ENCODE assay signal across 8 cellular contexts in genomic region chr9:70204743-70205142, GRCh38. TPM values are rescaled to one million over a fixed set of nuclear protein-coding genes. Genes with fewer than 3 reads are reported as not detected.
DNase-seq lines count a peak whose midpoint lies in the region; ATAC-seq, FAIRE-seq and TF ChIP-seq lines count a peak whose summit lies in the region.
"Not testable (repeated sequence)": the region's sequence is repeated elsewhere in the genome, so short reads cannot be mapped to it uniquely, and the experiment has no call there.

No MANE protein-coding gene starts in this region.

- POLR2A ChIA-PET in H1 (lab: Charles Lee; ENCODE audit: partially characterized antibody): interaction anchor here (1.0 to 1.2 kb wide), 2 partner anchors 8 to 17 kb away, joined by 3 read pairs; no protein-coding TSS in a partner anchor

- H3K27ac ChIP-seq in VCaP: peak overlapping the region; percentile 64
- H3K27ac ChIP-seq in H1 (ENCODE audit: low read depth, low read length): not testable (repeated sequence)
- H3K27ac ChIP-seq in foreskin keratinocyte: peak overlapping the region; percentile 50
- H3K27ac ChIP-seq in thyroid gland: peak overlapping the region; percentile 77 to 82 (median 80)

- not testable (repeated sequence) for H4K20me1 ChIP-seq in H1 (replicated peaks in 1 of 2; ENCODE audit: control insufficient read depth in 1 of 2, insufficient read depth in 2 of 2, low read length in 2 of 2)

- TF ChIP-seq CTCF in VCaP (conservative IDR thresholded peaks at IDR 0.05); H1 (IDR thresholded peaks at IDR 0.05; ENCODE audit: control extremely low read depth in 1 of 3, insufficient read depth in 1 of 3, low read depth in 1 of 3, low read length in 3 of 3); foreskin keratinocyte (conservative IDR thresholded peaks at IDR 0.05); neural crest cell (conservative IDR thresholded peaks at IDR 0.05); thyroid gland (IDR thresholded peaks at IDR 0.05): not testable (repeated sequence)

- H4K5ac ChIP-seq in H1 (ENCODE audit: insufficient read length, low read depth, low read length): not testable (repeated sequence)

- not testable (repeated sequence) for H3K4ac ChIP-seq in H1 (replicated peaks; ENCODE audit: insufficient read length, low read depth, low read length)

- H3K27ac Mint-ChIP-seq in neural crest cell (ENCODE audit: unreplicated experiment): peak overlapping the region; percentile 29

- not testable (repeated sequence) for H4K8ac ChIP-seq in H1 (ENCODE audit: extremely low read depth, insufficient read depth, low read length)

- not testable (repeated sequence) for H2BK5ac ChIP-seq in H1 (ENCODE audit: low read depth, low read length)

- not testable (repeated sequence) for TF ChIP-seq POLR2A in H1 (IDR thresholded peaks at IDR 0.05; ENCODE audit: control extremely low read depth in 1 of 2, low read depth in 2 of 2, low read length in 2 of 2); thyroid gland (IDR thresholded peaks at IDR 0.05)

- CTCF ChIA-PET in H1 (lab: Charles Lee; ENCODE audit: partially characterized antibody): interaction anchor here (0.6 to 1.5 kb wide), 2 partner anchors 94 to 1019 kb away, joined by 3 to 5 read pairs; no protein-coding TSS in a partner anchor

- TF ChIP-seq EP300 in H1 (IDR thresholded peaks at IDR 0.05; ENCODE audit: borderline replicate concordance in 1 of 2, low read depth in 2 of 2, low read length in 2 of 2): not testable (repeated sequence)

- not testable (repeated sequence) for H3K27me3 ChIP-seq in H1 (replicated peaks in 1 of 4; ENCODE audit: control insufficient read depth in 3 of 4, extremely low read depth in 1 of 4, insufficient read depth in 3 of 4, low read length in 3 of 4); foreskin keratinocyte; thyroid gland

- H3K9me3 Mint-ChIP-seq in neural crest cell: not testable (repeated sequence)

- H3K4me3 ChIP-seq in H1 (ENCODE audit: extremely low read depth in 1 of 4, insufficient read depth in 2 of 4, low read depth in 3 of 4, low read length in 4 of 4): peak overlapping the region in 1 of 4 experiments; percentile 31; a peak in 1 of 8 replicates
- H3K4me3 ChIP-seq in thyroid gland (replicated peaks in 1 of 3): not testable (repeated sequence)

- peak overlapping the region; percentile 75 for H3K4me3 Mint-ChIP-seq in neural crest cell

- H3K9me3 ChIP-seq in H1 (ENCODE audit: insufficient read depth in 2 of 2, low read depth in 1 of 2, low read length in 1 of 2); thyroid gland: not testable (repeated sequence)

- not testable (repeated sequence) for FAIRE-seq in H1 (lab: Jason Lieb, UNC)

- WGBS in H1 (ENCODE audit: extremely low coverage in 1 of 2, insufficient coverage in 1 of 2, insufficient read length in 1 of 2, insufficient replicate concordance in 2 of 2, low coverage in 1 of 2, low lambda C conversion rate in 2 of 2, missing lambda C conversion rate in 1 of 2), 2 experiments: 71% methylated on average over 16 of the region's 16 CpGs; no CpG with 5 or more reads in 1 of the 2 experiments
- 93% methylated on average over 16 of the region's 16 CpGs for WGBS in thyroid gland, 2 donors

- not testable (repeated sequence) for H3K36me3 Mint-ChIP-seq in neural crest cell (ENCODE audit: low read depth)

- not testable (repeated sequence) for TF ChIP-seq RAD21 in H1 (IDR thresholded peaks at IDR 0.05 in 1 of 2, conservative IDR thresholded peaks at IDR 0.05 in 1 of 2; ENCODE audit: low read depth in 2 of 2, low read length in 2 of 2)

- not testable (repeated sequence) for H3K27me3 Mint-ChIP-seq in neural crest cell (ENCODE audit: low read depth)

- H3K9ac ChIP-seq in H1 (replicated peaks in 1 of 4; ENCODE audit: extremely low read depth in 1 of 4, low read depth in 3 of 4, low read length in 3 of 4): peak overlapping the region in 2 of 4 experiments; percentile 30 to 44; a peak in 3 of 7 replicates

- H3K36me3 ChIP-seq in H1 (ENCODE audit: control insufficient read depth in 2 of 4, insufficient read depth in 4 of 4, low read length in 3 of 4); thyroid gland: not testable (repeated sequence)

- H2BK20ac ChIP-seq in H1 (ENCODE audit: low read length): not testable (repeated sequence)

- H3K4me1 ChIP-seq in H1 (replicated peaks in 1 of 4; ENCODE audit: control insufficient read depth in 3 of 4, insufficient read depth in 4 of 4, low read length in 3 of 4): not testable (repeated sequence)
- H3K4me1 ChIP-seq in foreskin keratinocyte (peaks cover 13% of the 10 kb centered on the region), thyroid gland (peaks cover 14 to 17% of the 10 kb centered on the region in 2 donors)

- not testable (repeated sequence) for H2AK5ac ChIP-seq in H1 (ENCODE audit: low read depth, low read length)

- not testable (repeated sequence) for H3K79me1 ChIP-seq in H1 (ENCODE audit: low read depth, low read length)

- H4K91ac ChIP-seq in H1 (replicated peaks; ENCODE audit: insufficient read length, low read length): not testable (repeated sequence)

- not testable (repeated sequence) for H3K56ac ChIP-seq in H1 (replicated peaks; ENCODE audit: insufficient read length, low read depth, low read length)

- not testable (repeated sequence) for H3K18ac ChIP-seq in H1 (ENCODE audit: extremely low read depth, low read length)

- not testable (repeated sequence) for H3K79me2 ChIP-seq in H1 (ENCODE audit: control insufficient read depth in 1 of 2, insufficient read depth in 2 of 2, low read length in 2 of 2)

- H2BK120ac ChIP-seq in H1 (replicated peaks; ENCODE audit: low read depth, low read length): not testable (repeated sequence)

- not testable (repeated sequence) for H3K14ac ChIP-seq in H1 (ENCODE audit: insufficient read length)

- not testable (repeated sequence) for H3K4me1 Mint-ChIP-seq in neural crest cell

- H3K23me2 ChIP-seq in H1 (ENCODE audit: low read depth, low read length): not testable (repeated sequence)

- intact Hi-C loops in thyroid gland (cut with DNase I): not testable (repeated sequence)

- not testable (repeated sequence) for H3K23ac ChIP-seq in H1 (ENCODE audit: insufficient read length)

- not testable (repeated sequence) for H2BK15ac ChIP-seq in H1 (ENCODE audit: low read length)

- DNase-seq in DMS53 (lab: John Stamatoyannopoulos, UW) (peak; percentile 48), HT-29 (ENCODE audit: low spot score) (peak; percentile 21), NCI-H2171 treated with DMSO at 0.1 percent for 48 hours (lab: John Stamatoyannopoulos, UW) (peak; percentile 63), H1 (ENCODE audit: low read depth in 1 of 2, low spot score in 2 of 2) (peak in 1 of 2 experiments; percentile 60), foreskin keratinocyte (peak in 1 of 2 donors; percentile 71)
- not testable (repeated sequence) for DNase-seq in neural crest cell (ENCODE audit: low read depth, low spot score); thyroid gland

- not testable (repeated sequence) for H2AFZ ChIP-seq in H1 (ENCODE audit: low read length)

- not testable (repeated sequence) for H2BK12ac ChIP-seq in H1 (ENCODE audit: low read depth, low read length)

- ATAC-seq in foreskin keratinocyte: peak; percentile 65

- peak overlapping the region; percentile 28 to 59; a peak in 3 of 4 replicates for H3K4me2 ChIP-seq in H1 (ENCODE audit: insufficient read depth in 1 of 2, low read depth in 2 of 2, low read length in 2 of 2)

RNA-seq across cellular contexts. Expression of gene SMC5, which starts 54.0 kb away (rescaled TPM):
- 9.7 and 10.8 TPM in 2 replicates for total RNA-seq in HT-29 (2014; rRNA removed; shearing (Covaris generic))
- 22.5 and 22.6 TPM in 2 replicates for total RNA-seq in H1 (2021; fragmentation: NEBNext Ultra II Directional; extraction: Animal tissue kit (Norgen Biotek cat#: 25700))
- 3.8 and 4.5 TPM in 2 replicates for polyA plus RNA-seq in H1 (2011; rRNA removed)
- 8.3 TPM for polyA plus RNA-seq in H1 (2011; cell fraction: cytosol; rRNA removed)
- 4.8 TPM for polyA plus RNA-seq in H1 (2011; cell fraction: nucleus; rRNA removed)
- polyA plus RNA-seq in H1 (2012, experiment 1 of 2): 6.3 to 16.5 TPM (median 7.3 TPM) in 4 replicates
- 0.50 TPM for polyA plus RNA-seq in H1 (2012, experiment 2 of 2)
- polyA plus RNA-seq in H1 (2013, experiment 1 of 2): 17.1 TPM
- 15.6 TPM for polyA plus RNA-seq in H1 (2013, experiment 2 of 2)
- 5.3 and 8.9 TPM in 2 replicates for polyA minus RNA-seq in H1 (2011; rRNA and poly(A)+ RNA removed)
- polyA minus RNA-seq in H1 (2011; cell fraction: cytosol; rRNA and poly(A)+ RNA removed): 7.9 TPM
- 16.3 TPM for polyA minus RNA-seq in H1 (2011; cell fraction: nucleus; rRNA and poly(A)+ RNA removed)
- total RNA-seq in foreskin keratinocyte: 28.2 and 30.5 TPM in 2 replicates
- polyA plus RNA-seq in foreskin keratinocyte: 5.2 and 6.4 TPM in 2 replicates
- 27.8 and 28.7 TPM in 2 replicates for total RNA-seq in neural crest cell
- 10 to 100 TPM; 33.1 to 49.4 (median 39.2) TPM for total RNA-seq in thyroid gland
